Comparison of ENCODE assay signal across 16 cellular contexts in the genomic region with DNA sequence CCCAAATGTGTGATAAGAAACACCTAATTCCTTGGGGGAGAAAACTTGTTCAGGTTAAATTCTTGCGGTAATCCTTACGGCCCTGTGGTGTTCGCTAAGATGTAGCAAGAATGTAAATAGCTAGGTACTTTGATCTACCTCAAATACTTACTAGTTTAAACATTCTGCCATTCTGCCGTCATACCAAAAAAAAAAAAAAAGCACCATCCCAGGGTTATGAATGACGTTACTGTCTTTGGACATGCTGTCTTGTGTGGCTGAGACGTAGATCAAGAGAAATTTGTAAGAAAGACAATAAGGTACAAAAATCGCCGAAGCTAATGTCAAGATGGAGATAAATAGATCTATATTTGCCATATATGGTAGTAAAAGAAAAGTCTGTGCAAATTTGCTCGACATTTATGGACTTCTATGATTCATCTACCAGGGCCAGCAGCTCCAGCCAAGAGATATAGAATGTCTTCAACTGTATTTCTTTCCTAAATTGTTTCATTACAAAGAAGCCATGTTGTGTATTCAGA.
DNase-seq lines count a peak whose midpoint lies in the region; ATAC-seq and TF ChIP-seq lines count a peak whose summit lies in the region.
"Had no signal": no experiment of that assay in that cellular context is flagged by ENCODE, and none has a peak within 500 bp of the region (broad histone marks: within the 10 kb centered on the region; RNA-seq: fewer than 3 reads in every experiment).

No MANE protein-coding gene starts in this region.

- no peaks in the 10 kb centered on the region for H3K27me3 ChIP-seq in hepatocyte
- no peaks in the 10 kb centered on the region for H3K27me3 ChIP-seq in thoracic aorta (replicated peaks; ENCODE audit: insufficient read depth)
- H3K27me3 ChIP-seq: gastrocnemius medialis had no signal

- in situ Hi-C loops in astrocyte of the spinal cord (cut with HindIII; ENCODE audit: low sequenced_read_pairs) = no loop called here

- no peaks in the 10 kb centered on the region for H3K9me3 ChIP-seq in HEK293 (ENCODE audit: control insufficient read depth, insufficient read depth, low read depth, low read length)
- no peaks in the 10 kb centered on the region for H3K9me3 ChIP-seq in hepatocyte (ENCODE audit: low read depth)
- no peaks in the 10 kb centered on the region for H3K9me3 ChIP-seq in thoracic aorta
- H3K9me3 ChIP-seq: gastrocnemius medialis had no signal

- H3K4me1 ChIP-seq in HEK293 (ENCODE audit: control insufficient read depth, insufficient read depth, low read length) = no peaks in the 10 kb centered on the region; the same call in 1 of the 2 replicates
- peaks cover 5% of the 10 kb centered on the region for H3K4me1 ChIP-seq in hepatocyte (ENCODE audit: insufficient read depth)
- H3K4me1 ChIP-seq in thoracic aorta (ENCODE audit: control insufficient read depth in 1 of 2, low read depth in 2 of 2) = peaks cover 0 to 36% of the 10 kb centered on the region in 2 donors
- H3K4me1 ChIP-seq: gastrocnemius medialis had no signal

- peaks cover 58% of the 10 kb centered on the region for H3K79me2 ChIP-seq in hepatocyte

- WGBS in hepatocyte (ENCODE audit: low lambda C conversion rate, missing lambda C conversion rate) = 17% methylated on average over 9 of the region's 9 CpGs

- DNase-seq in astrocyte of the spinal cord (ENCODE audit: low read depth, low spot score) (peak; percentile 31), hepatocyte (ENCODE audit: low spot score) (peak; percentile 36), thoracic aorta (ENCODE audit: low spot score) (no peak), SHP77 treated with DMSO at 0.1 percent for 48 hours (lab: John Stamatoyannopoulos, UW) (no peak), GF-D8 (lab: John Stamatoyannopoulos, UW) (no peak), GM19238 (ENCODE audit: insufficient read length, low spot score) (no peak)
- DNase-seq: activated CD4-positive, alpha-beta T cell treated with anti-CD3 and anti-CD28 coated beads for 48 hours; activated gamma-delta T cell treated with Interleukin-2 at 50 U/mL for 16 hours; anterior cingulate cortex; gastrocnemius medialis; NCI-H1092 treated with DMSO at 0.1 percent for 48 hours; NCI-H2171; NCI-H82; nucleus accumbens; stimulated activated CD4-positive, alpha-beta T cell treated with anti-CD3 and anti-CD28 coated beads, Interleukin-1b, Interleukin-23, amount 100 ng/mL, for 48 hours had no signal

- H2AFZ ChIP-seq in hepatocyte = no peak overlapping the region

- TF ChIP-seq CTCF in HEK293 (tag by site-specific recombination; IDR thresholded peaks at IDR 0.05) = no peak
- no peak for TF ChIP-seq CTCF in astrocyte of the spinal cord (IDR thresholded peaks at IDR 0.05; ENCODE audit: low read depth, low read length)
- TF ChIP-seq CTCF in hepatocyte (IDR thresholded peaks at IDR 0.05; ENCODE audit: poor library complexity) = no peak
- TF ChIP-seq CTCF in thoracic aorta (IDR thresholded peaks at IDR 0.05) = no peak

- peak overlapping the region; percentile 56 for H3K4me2 ChIP-seq in hepatocyte

- H3K4me3 ChIP-seq in HEK293 (ENCODE audit: low read depth, low read length) = no peak overlapping the region
- H3K4me3 ChIP-seq in astrocyte of the spinal cord (ENCODE audit: low read depth, low read length) = no peak overlapping the region
- no peak overlapping the region for H3K4me3 ChIP-seq in hepatocyte
- H3K4me3 ChIP-seq in thoracic aorta = peak overlapping the region; percentile 6
- H3K4me3 ChIP-seq: gastrocnemius medialis had no signal

- H3K9me2 ChIP-seq in hepatocyte (replicated peaks; ENCODE audit: insufficient read depth) = no peaks in the 10 kb centered on the region

- POLR2A ChIA-PET in HEK293 (lab: Yijun Ruan, JAX) = interaction anchor here (1.2 kb wide), 1 partner anchor 91 kb away, joined by 3 read pairs; no protein-coding TSS in a partner anchor

- no peaks in the 10 kb centered on the region for H4K20me1 ChIP-seq in hepatocyte (ENCODE audit: insufficient read depth, poor library complexity, severe bottlenecking)

- H3K27ac ChIP-seq in HEK293 (ENCODE audit: extremely low read depth, low read depth, low read length) (no peak overlapping the region), hepatocyte (peak overlapping the region; percentile 80), thoracic aorta (peak overlapping the region; percentile 3 to 31)
- H3K27ac ChIP-seq: gastrocnemius medialis had no signal

- CTCF ChIA-PET in HEK293 (lab: Yijun Ruan, JAX) = interaction anchor here (0.5 kb wide), 1 partner anchor 1382 kb away, joined by 3 read pairs; no protein-coding TSS in a partner anchor

- no peak for ATAC-seq in thoracic aorta (ENCODE audit: insufficient number of reproducible peaks, low FRiP score, low read depth)
- ATAC-seq: gastrocnemius medialis had no signal

- H3K36me3 ChIP-seq in HEK293 (ENCODE audit: control insufficient read depth in 2 of 2, insufficient read depth in 1 of 2, low read length in 2 of 2) (no peaks in the 10 kb centered on the region), hepatocyte (replicated peaks; ENCODE audit: insufficient read depth, low read depth) (no peaks in the 10 kb centered on the region), thoracic aorta (no peaks in the 10 kb centered on the region)
- H3K36me3 ChIP-seq: gastrocnemius medialis had no signal

TF ChIP-seq in HEK293, 187 proteins besides CTCF, POLR2A, EP300 and RAD21 (continues in another document):
- TF ChIP-seq, protein P1, sequence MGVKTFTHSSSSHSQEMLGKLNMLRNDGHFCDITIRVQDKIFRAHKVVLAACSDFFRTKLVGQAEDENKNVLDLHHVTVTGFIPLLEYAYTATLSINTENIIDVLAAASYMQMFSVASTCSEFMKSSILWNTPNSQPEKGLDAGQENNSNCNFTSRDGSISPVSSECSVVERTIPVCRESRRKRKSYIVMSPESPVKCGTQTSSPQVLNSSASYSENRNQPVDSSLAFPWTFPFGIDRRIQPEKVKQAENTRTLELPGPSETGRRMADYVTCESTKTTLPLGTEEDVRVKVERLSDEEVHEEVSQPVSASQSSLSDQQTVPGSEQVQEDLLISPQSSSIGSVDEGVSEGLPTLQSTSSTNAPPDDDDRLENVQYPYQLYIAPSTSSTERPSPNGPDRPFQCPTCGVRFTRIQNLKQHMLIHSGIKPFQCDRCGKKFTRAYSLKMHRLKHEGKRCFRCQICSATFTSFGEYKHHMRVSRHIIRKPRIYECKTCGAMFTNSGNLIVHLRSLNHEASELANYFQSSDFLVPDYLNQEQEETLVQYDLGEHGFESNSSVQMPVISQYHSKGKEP (tag by site-specific recombination; IDR thresholded peaks at IDR 0.05) = no peak
- no peak for TF ChIP-seq SP7 (tag by site-specific recombination; IDR thresholded peaks at IDR 0.05)
- TF ChIP-seq, protein P2, sequence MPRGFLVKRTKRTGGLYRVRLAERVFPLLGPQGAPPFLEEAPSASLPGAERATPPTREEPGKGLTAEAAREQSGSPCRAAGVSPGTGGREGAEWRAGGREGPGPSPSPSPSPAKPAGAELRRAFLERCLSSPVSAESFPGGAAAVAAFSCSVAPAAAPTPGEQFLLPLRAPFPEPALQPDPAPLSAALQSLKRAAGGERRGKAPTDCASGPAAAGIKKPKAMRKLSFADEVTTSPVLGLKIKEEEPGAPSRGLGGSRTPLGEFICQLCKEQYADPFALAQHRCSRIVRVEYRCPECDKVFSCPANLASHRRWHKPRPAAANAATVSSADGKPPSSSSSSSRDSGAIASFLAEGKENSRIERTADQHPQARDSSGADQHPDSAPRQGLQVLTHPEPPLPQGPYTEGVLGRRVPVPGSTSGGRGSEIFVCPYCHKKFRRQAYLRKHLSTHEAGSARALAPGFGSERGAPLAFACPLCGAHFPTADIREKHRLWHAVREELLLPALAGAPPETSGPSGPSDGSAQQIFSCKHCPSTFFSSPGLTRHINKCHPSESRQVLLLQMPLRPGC (tag by site-specific recombination; IDR thresholded peaks at IDR 0.05) = 0 out of 2 replicates have a peak, but pooled peaks have one; percentile 25
- TF ChIP-seq, protein P3, sequence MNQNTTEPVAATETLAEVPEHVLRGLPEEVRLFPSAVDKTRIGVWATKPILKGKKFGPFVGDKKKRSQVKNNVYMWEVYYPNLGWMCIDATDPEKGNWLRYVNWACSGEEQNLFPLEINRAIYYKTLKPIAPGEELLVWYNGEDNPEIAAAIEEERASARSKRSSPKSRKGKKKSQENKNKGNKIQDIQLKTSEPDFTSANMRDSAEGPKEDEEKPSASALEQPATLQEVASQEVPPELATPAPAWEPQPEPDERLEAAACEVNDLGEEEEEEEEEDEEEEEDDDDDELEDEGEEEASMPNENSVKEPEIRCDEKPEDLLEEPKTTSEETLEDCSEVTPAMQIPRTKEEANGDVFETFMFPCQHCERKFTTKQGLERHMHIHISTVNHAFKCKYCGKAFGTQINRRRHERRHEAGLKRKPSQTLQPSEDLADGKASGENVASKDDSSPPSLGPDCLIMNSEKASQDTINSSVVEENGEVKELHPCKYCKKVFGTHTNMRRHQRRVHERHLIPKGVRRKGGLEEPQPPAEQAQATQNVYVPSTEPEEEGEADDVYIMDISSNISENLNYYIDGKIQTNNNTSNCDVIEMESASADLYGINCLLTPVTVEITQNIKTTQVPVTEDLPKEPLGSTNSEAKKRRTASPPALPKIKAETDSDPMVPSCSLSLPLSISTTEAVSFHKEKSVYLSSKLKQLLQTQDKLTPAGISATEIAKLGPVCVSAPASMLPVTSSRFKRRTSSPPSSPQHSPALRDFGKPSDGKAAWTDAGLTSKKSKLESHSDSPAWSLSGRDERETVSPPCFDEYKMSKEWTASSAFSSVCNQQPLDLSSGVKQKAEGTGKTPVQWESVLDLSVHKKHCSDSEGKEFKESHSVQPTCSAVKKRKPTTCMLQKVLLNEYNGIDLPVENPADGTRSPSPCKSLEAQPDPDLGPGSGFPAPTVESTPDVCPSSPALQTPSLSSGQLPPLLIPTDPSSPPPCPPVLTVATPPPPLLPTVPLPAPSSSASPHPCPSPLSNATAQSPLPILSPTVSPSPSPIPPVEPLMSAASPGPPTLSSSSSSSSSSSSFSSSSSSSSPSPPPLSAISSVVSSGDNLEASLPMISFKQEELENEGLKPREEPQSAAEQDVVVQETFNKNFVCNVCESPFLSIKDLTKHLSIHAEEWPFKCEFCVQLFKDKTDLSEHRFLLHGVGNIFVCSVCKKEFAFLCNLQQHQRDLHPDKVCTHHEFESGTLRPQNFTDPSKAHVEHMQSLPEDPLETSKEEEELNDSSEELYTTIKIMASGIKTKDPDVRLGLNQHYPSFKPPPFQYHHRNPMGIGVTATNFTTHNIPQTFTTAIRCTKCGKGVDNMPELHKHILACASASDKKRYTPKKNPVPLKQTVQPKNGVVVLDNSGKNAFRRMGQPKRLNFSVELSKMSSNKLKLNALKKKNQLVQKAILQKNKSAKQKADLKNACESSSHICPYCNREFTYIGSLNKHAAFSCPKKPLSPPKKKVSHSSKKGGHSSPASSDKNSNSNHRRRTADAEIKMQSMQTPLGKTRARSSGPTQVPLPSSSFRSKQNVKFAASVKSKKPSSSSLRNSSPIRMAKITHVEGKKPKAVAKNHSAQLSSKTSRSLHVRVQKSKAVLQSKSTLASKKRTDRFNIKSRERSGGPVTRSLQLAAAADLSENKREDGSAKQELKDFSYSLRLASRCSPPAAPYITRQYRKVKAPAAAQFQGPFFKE (tag by site-specific recombination; IDR thresholded peaks at IDR 0.05; ENCODE audit: borderline replicate concordance) = no peak

Comparison
In these comparisons a context has a peak if more than half of its experiments do, and no peak if none do; other contexts are left out.
1. DNase-seq: peak in astrocyte of the spinal cord (single experiment) and hepatocyte (single experiment); none in thoracic aorta (single experiment), SHP77 treated with DMSO at 0.1 percent for 48 hours (single experiment), GF-D8 (single experiment) and GM19238 (single experiment).